Comparison of ENCODE assay signal across 8 cellular contexts in the genomic region with DNA sequence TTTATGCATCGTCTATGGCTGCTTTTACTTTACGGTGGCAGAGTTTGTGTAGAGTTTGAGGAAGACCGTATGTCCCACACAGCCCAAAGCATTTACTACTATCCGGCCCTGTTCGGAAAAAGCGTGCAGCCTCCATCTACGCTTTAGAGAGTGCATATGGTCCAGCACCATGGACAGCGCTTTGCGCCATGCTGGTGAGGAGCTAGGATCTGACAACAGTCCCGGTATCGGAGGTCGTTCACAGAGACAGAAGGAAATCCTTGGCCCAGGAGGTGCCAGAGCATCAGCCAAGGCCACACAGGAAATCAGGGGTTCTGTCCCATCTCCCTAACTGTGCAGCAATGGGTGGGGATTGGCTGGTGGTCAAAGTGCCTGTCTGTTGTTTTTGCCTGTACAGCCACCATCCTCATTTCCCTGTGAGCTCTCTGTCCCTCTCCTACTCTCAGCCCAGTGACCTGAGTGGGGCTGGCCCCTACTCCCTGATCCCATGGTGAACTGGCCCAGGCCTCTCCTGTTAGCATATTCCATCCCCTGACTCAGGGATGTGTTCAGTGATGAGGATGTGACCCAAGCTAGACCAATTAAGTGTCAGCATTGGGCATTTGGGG. TPM values are rescaled to one million over a fixed set of nuclear protein-coding genes. Genes with fewer than 3 reads are reported as not detected.
DNase-seq lines count a peak whose midpoint lies in the region; ATAC-seq and TF ChIP-seq lines count a peak whose summit lies in the region.

No MANE protein-coding gene starts in this region.

- H3K27me3 ChIP-seq in ascending aorta = no peaks in the 10 kb centered on the region

- no peaks in the 10 kb centered on the region for H3K4me1 ChIP-seq in ascending aorta

- TF ChIP-seq CTCF in ascending aorta (IDR thresholded peaks at IDR 0.05) = no peak

- no peak overlapping the region for H3K27ac ChIP-seq in ascending aorta

- no peak overlapping the region for H3K4me3 ChIP-seq in ascending aorta

- intact Hi-C loops in ascending aorta (cut with DNase I) = no loop called here

- DNase-seq in ACHN (peak; percentile 70), KBM-7 (peak; percentile 50), fibroblast of peridontal ligament (ENCODE audit: extremely low read depth) (peak; percentile 72), non-pigmented ciliary epithelial cell (ENCODE audit: low read depth) (peak; percentile 19), D341Med (ENCODE audit: low spot score) (no peak), ascending aorta (ENCODE audit: low spot score in 2 of 2) (no peak)
- peak in 2 of 3 experiments; percentile 14 to 28 for DNase-seq in activated CD8-positive, alpha-beta memory T cell treated with anti-CD3 and anti-CD28 coated beads for 48 hours (ENCODE audit: low read depth in 2 of 3, low spot score in 2 of 3)

- in situ Hi-C loops in ACHN (cut with HindIII; ENCODE audit: low pct_ligation_motif_present, low pct_unique_long_range_greater_than_20kb, low sequenced_read_pairs) = no loop called here
- in situ Hi-C loops in KBM-7 (cut with MboI; ENCODE audit: low pct_unique_long_range_greater_than_20kb, low sequenced_read_pairs) = no loop called here

- H3K36me3 ChIP-seq in ascending aorta = no peaks in the 10 kb centered on the region

- ATAC-seq in HG02870 (IDR thresholded peaks at IDR 0.05; ENCODE audit: unreplicated experiment) = no peak

- H3K9me3 ChIP-seq in ascending aorta = no peaks in the 10 kb centered on the region

RNA-seq across cellular contexts. Expression of a gene that starts 16.2 kb away (rescaled TPM):
- total RNA-seq in ascending aorta = not detected

RNA-seq across cellular contexts. Expression of a gene that starts 23.5 kb away (rescaled TPM):
- not detected for total RNA-seq in ascending aorta

RNA-seq across cellular contexts. Expression of a gene that starts 27.9 kb away (rescaled TPM):
- total RNA-seq in ascending aorta = not detected

RNA-seq across cellular contexts. Expression of a gene that starts 39.6 kb away (rescaled TPM):
- 0.21 TPM for total RNA-seq in ascending aorta

RNA-seq across cellular contexts. Expression of a gene that starts 53.4 kb away (rescaled TPM):
- 8.7 TPM for total RNA-seq in ascending aorta

Comparison
In these comparisons a context has a peak if more than half of its experiments do, and no peak if none do; other contexts are left out.
1. DNase-seq: peak in ACHN (single experiment), KBM-7 (single experiment), activated CD8-positive, alpha-beta memory T cell treated with anti-CD3 and anti-CD28 coated beads for 48 hours (2 of 3), fibroblast of peridontal ligament (single experiment) and non-pigmented ciliary epithelial cell (single experiment); none in D341Med (single experiment) and ascending aorta (0 of 2).